Comparison of ENCODE assay signal across 8 cellular contexts in the genomic region with DNA sequence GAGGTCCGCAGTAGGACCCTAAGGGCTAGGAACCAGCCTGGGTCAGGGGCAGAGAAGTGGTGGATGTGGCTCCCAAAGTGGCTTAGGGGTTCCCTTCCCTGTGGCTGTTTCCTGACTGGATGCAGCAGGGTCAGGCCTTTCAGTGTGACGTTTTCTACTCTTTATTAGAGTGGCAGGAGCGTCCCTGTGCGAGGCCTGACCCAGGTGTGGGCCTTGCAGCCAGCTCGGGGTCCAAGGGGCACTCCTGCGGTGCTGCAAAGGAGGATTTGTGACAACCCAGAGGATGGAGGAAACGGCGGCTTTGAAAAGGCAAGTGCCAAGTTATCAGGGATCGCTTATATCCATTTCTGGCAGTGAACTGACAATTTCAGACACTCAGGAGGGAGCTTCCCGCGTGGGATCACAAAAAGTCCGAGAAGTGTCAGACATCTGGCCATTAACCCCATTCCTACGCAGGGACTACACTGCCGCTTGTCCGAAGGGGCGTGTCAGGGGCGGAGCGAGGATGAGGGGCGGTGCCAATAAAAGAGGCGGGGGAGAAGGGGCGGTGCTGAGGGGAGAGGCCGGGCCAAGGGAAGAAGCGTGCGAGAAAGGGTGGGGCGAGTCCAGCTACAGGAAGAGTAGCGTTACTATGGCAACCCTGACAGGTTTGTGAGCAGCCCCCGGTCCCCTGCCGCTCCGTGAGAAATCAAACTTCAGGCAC.
DNase-seq lines count a peak whose midpoint lies in the region; ATAC-seq lines count a peak whose summit lies in the region.

No MANE protein-coding gene starts in this region.

- H3K27ac Mint-ChIP-seq in activated T-cell treated with anti-CD3 and anti-CD28 coated beads, Interleukin-2, amount 50 U/mL, for 72 hours: no peak overlapping the region

- peaks cover 6 to 7% of the 10 kb centered on the region in 2 donors for H3K9me3 Mint-ChIP-seq in activated T-cell treated with anti-CD3 and anti-CD28 coated beads, Interleukin-2, amount 50 U/mL, for 72 hours

- H3K36me3 Mint-ChIP-seq in activated T-cell treated with anti-CD3 and anti-CD28 coated beads, Interleukin-2, amount 50 U/mL, for 72 hours (ENCODE audit: insufficient read depth in 2 of 2): peaks cover 6 to 17% of the 10 kb centered on the region in 2 donors

- peak; percentile 81 to 85 for ATAC-seq in activated T-cell treated with anti-CD3 and anti-CD28 coated beads, Interleukin-2, amount 50 U/mL, for 72 hours (replicated peaks in 1 of 2)
- peak; percentile 90 to 96 for ATAC-seq in left cardiac atrium
- ATAC-seq in HG02840 (IDR thresholded peaks at IDR 0.05; ENCODE audit: low FRiP score, unreplicated experiment): no peak

- H3K4me1 Mint-ChIP-seq in activated T-cell treated with anti-CD3 and anti-CD28 coated beads, Interleukin-2, amount 50 U/mL, for 72 hours (ENCODE audit: low read depth): peaks cover 8% of the 10 kb centered on the region

- DNase-seq in AML-193 (lab: John Stamatoyannopoulos, UW) (peak; percentile 69 to 79), NCI-H748 (lab: John Stamatoyannopoulos, UW; ENCODE audit: unreplicated experiment) (peak; percentile 74), left cardiac atrium (peak; percentile 89), dermis blood vessel endothelial cell (no peak), AG08395 (ENCODE audit: low spot score) (no peak)
- DNase-seq in activated T-cell treated with anti-CD3 and anti-CD28 coated beads, Interleukin-2, amount 50 U/mL, for 72 hours: peak; percentile 69 to 86
- DNase-seq in stimulated activated CD4-positive, alpha-beta T cell treated with anti-CD3 and anti-CD28 coated beads, Interleukin-1b, Interleukin-23, amount 100 ng/mL, for 24 hours (ENCODE audit: low read depth in 4 of 4, low spot score in 1 of 4): peak; percentile 53 to 74 (median 66)

- H3K4me3 Mint-ChIP-seq in activated T-cell treated with anti-CD3 and anti-CD28 coated beads, Interleukin-2, amount 50 U/mL, for 72 hours: peak overlapping the region; percentile 97 to 99

- no peaks in the 10 kb centered on the region for H3K27me3 Mint-ChIP-seq in activated T-cell treated with anti-CD3 and anti-CD28 coated beads, Interleukin-2, amount 50 U/mL, for 72 hours (ENCODE audit: low read depth)

- intact Hi-C loops in left cardiac atrium (cut with DNase I): no loop called here

Comparison
In these comparisons a context has a peak if more than half of its experiments do, and no peak if none do; other contexts are left out.
1. DNase-seq: peak in AML-193 (2 of 2), NCI-H748 (single experiment), activated T-cell treated with anti-CD3 and anti-CD28 coated beads, Interleukin-2, amount 50 U/mL, for 72 hours (2 of 2), left cardiac atrium (single experiment) and stimulated activated CD4-positive, alpha-beta T cell treated with anti-CD3 and anti-CD28 coated beads, Interleukin-1b, Interleukin-23, amount 100 ng/mL, for 24 hours (4 of 4); none in dermis blood vessel endothelial cell (single experiment) and AG08395 (single experiment).